Comparison of ENCODE assay signal across 28 cellular contexts in the genomic region with DNA sequence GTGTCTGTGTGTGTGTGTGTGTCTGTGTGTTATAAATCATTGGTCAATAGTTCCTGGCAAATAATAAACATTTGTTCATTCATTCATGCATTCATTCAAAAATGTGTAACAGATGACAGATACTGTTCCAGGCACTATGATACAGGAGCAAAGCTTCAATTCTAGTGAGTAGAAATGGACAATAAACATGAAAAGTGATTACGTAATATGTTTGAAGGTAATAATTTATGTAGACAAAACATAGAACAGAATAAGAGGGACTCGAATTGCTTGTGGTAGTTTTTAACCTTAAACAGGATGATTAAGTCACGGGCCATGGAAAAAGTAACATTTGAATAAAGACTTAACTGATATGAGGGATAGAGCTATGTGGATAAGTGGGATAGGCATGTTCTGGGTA.
"Had no signal": no experiment of that assay in that cellular context is flagged by ENCODE, and none has a peak within 500 bp of the region (broad histone marks: within the 10 kb centered on the region; RNA-seq: fewer than 3 reads in every experiment).

No MANE protein-coding gene starts in this region.

- ATAC-seq: effector memory CD8-positive, alpha-beta T cell; esophagus mucosa; foreskin keratinocyte; gastrocnemius medialis; gastroesophageal sphincter; heart left ventricle; heart right ventricle had no signal

- H3K9me3 ChIP-seq: colonic mucosa, esophagus muscularis mucosa, esophagus squamous epithelium, gastrocnemius medialis, gastroesophageal sphincter, heart left ventricle, heart right ventricle had no signal

- H3K4me1 Mint-ChIP-seq: endodermal cell had no signal

- H3K27me3 Mint-ChIP-seq: dendritic cell treated with granulocyte-macrophage colony-stimulating factor and Interleukin-4, amounts not matched to agents 40 ng/mL and 50 ng/mL, for 4 days; effector memory CD8-positive, alpha-beta T cell had no signal

- H3K4me3 Mint-ChIP-seq: dendritic cell treated with granulocyte-macrophage colony-stimulating factor and Interleukin-4, amounts not matched to agents 40 ng/mL and 50 ng/mL, for 4 days; effector memory CD8-positive, alpha-beta T cell; endodermal cell had no signal

- H3K27me3 ChIP-seq: colonic mucosa, esophagus muscularis mucosa, esophagus squamous epithelium, foreskin keratinocyte, gastrocnemius medialis, gastroesophageal sphincter, heart left ventricle, heart right ventricle, hepatocyte had no signal

- H2AFZ ChIP-seq: hepatocyte had no signal

- H3K36me3 ChIP-seq: colonic mucosa, esophagus muscularis mucosa, esophagus squamous epithelium, gastrocnemius medialis, gastroesophageal sphincter, heart left ventricle, heart right ventricle had no signal

- H3K79me2 ChIP-seq: hepatocyte had no signal

- H3K4me1 ChIP-seq: colonic mucosa, esophagus muscularis mucosa, esophagus squamous epithelium, foreskin keratinocyte, gastrocnemius medialis, gastroesophageal sphincter, heart left ventricle, heart right ventricle had no signal

- H3K9me3 Mint-ChIP-seq: dendritic cell treated with granulocyte-macrophage colony-stimulating factor and Interleukin-4, amounts not matched to agents 40 ng/mL and 50 ng/mL, for 4 days had no signal

- FAIRE-seq: endometrium, endothelial cell of umbilical vein, frontal cortex had no signal

- H3K27ac ChIP-seq: colonic mucosa, coronary artery, dorsolateral prefrontal cortex, epithelial cell of prostate, esophagus muscularis mucosa, esophagus squamous epithelium, foreskin keratinocyte, gastrocnemius medialis, gastroesophageal sphincter, heart left ventricle, heart right ventricle, hepatocyte had no signal

- H3K4me2 ChIP-seq: hepatocyte had no signal

- H3K27ac Mint-ChIP-seq: dendritic cell treated with granulocyte-macrophage colony-stimulating factor and Interleukin-4, amounts not matched to agents 40 ng/mL and 50 ng/mL, for 4 days; effector memory CD8-positive, alpha-beta T cell; endodermal cell had no signal

- DNase-seq: colonic mucosa; cortex of kidney; dermis blood vessel endothelial cell; dorsolateral prefrontal cortex; effector CD4-positive, alpha-beta T cell; effector CD8-positive, alpha-beta T cell; effector memory CD4-positive, alpha-beta T cell; effector memory CD8-positive, alpha-beta T cell; endodermal cell; erythroblast; esophagus squamous epithelium; foreskin fibroblast; foreskin keratinocyte; foreskin melanocyte; gastrocnemius medialis; glutamatergic neuron; heart left ventricle; heart right ventricle had no signal

- H3K4me3 ChIP-seq: colonic mucosa, coronary artery, dorsolateral prefrontal cortex, esophagus muscularis mucosa, esophagus squamous epithelium, gastrocnemius medialis, gastroesophageal sphincter, heart left ventricle, heart right ventricle, hepatocyte had no signal
